In the genomic region with DNA sequence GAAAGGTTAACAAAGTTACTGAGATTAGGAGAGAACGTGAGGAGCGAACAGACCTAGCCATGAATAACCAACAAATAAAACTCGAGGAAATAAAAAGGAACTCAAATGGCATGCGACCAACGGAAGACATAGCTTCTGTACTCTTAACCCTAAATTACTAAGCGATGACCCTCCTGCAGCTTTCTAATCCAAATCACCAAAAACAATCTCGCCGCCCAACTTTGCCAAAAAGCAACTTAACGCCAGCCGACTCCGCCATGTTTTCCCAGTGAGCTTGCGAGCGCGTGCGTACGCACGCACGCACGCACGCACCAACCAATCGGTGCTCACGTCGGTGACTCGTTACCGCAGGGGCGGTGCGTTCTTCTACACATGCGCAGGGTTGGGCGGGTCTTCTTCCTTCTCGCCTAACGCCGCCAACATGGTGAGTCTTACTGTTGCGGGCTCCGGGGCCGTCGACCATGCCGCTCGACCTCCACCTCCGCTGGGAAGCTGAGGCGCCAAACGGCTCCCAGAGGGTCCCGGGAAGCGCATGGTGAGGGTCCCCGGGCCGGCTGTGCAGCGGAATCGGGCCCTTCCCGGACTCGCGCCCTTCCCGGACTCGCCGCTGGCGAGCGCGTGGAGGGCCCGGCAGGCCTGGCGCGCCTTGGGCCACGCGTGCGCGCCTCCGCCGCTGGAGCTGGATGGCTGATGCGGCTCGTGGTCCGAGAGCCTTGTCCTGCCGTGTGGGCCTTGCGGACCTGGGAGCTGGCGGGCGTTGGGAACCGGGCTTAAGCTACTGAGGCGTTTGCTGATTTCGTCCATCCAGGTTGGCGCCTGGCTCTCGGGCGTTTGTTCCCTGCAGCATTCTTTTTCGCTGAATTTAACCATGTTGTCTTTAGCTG, we compare ENCODE assay signal across 8 cellular contexts. TPM values are rescaled to one million over a fixed set of nuclear protein-coding genes. Genes with fewer than 3 reads are reported as not detected.
DNase-seq lines count a peak whose midpoint lies in the region; ATAC-seq, FAIRE-seq and TF ChIP-seq lines count a peak whose summit lies in the region.

A gene (plus strand): TSS at position 400 of the 884 bp plus-strand sequence. CDS start 133 bp downstream, at position 533.

- intact Hi-C loops in mucosa of descending colon (cut with DNase I, micrococcal nuclease), result no loop called here

- peak; percentile 67 for ATAC-seq in GM21526 (IDR thresholded peaks at IDR 0.05; ENCODE audit: low FRiP score, unreplicated experiment)
- ATAC-seq in mucosa of descending colon, result peak; percentile 89

- FAIRE-seq in D721Med (lab: Jason Lieb, UNC), result no peak

- peaks cover 18% of the 10 kb centered on the region for H3K36me3 ChIP-seq in mucosa of descending colon (ENCODE audit: low read depth)

- TF ChIP-seq CTCF in D721Med (IDR thresholded peaks at IDR 0.05; ENCODE audit: insufficient read depth, missing control alignments) (no peak), mucosa of descending colon (IDR thresholded peaks at IDR 0.05) (no peak)

- peak within 1 kb of the TSS; percentile 49 for H3K4me3 ChIP-seq in mucosa of descending colon

- DNase-seq in D721Med (ENCODE audit: insufficient read length, low spot score), result peak; percentile 92
- peak; percentile 94 for DNase-seq in HuH-7.5 (ENCODE audit: low spot score)
- peak; percentile 64 for DNase-seq in OCI-M2 (lab: John Stamatoyannopoulos, UW; ENCODE audit: unreplicated experiment)
- peak; percentile 90 for DNase-seq in activated T-cell treated with anti-CD3 and anti-CD28 coated beads for 48 hours (ENCODE audit: low read depth)
- peak; percentile 90 for DNase-seq in epithelial cell of prostate (ENCODE audit: low read depth, low spot score)
- peak; percentile 96 to 98 (median 97) for DNase-seq in mucosa of descending colon
- DNase-seq in stimulated activated CD8-positive, alpha-beta memory T cell treated with anti-CD3 and anti-CD28 coated beads, Interleukin-4, amount 100 ng/mL, for 24 hours (ENCODE audit: low read depth), result peak; percentile 93

- peak within 1 kb of the TSS; percentile 68 for H3K27ac ChIP-seq in epithelial cell of prostate

- no peaks in the 10 kb centered on the region for H3K9me3 ChIP-seq in mucosa of descending colon

- peaks cover 38% of the 10 kb centered on the region for H3K4me1 ChIP-seq in mucosa of descending colon (ENCODE audit: low read depth)

RNA-seq across cellular contexts. Expression of the gene that starts here (rescaled TPM):
- total RNA-seq in mucosa of descending colon, result 1,000 to 10,000 TPM; 1,286 to 1,516 (median 1,490) TPM

Comparison
In these comparisons a context has a peak if more than half of its experiments do, and no peak if none do; other contexts are left out.
1. Peak in every context shown above with its lines: DNase-seq, ATAC-seq, H3K4me3 ChIP-seq and H3K27ac ChIP-seq.